Comparison of ENCODE assay signal across 20 cellular contexts in the genomic region with DNA sequence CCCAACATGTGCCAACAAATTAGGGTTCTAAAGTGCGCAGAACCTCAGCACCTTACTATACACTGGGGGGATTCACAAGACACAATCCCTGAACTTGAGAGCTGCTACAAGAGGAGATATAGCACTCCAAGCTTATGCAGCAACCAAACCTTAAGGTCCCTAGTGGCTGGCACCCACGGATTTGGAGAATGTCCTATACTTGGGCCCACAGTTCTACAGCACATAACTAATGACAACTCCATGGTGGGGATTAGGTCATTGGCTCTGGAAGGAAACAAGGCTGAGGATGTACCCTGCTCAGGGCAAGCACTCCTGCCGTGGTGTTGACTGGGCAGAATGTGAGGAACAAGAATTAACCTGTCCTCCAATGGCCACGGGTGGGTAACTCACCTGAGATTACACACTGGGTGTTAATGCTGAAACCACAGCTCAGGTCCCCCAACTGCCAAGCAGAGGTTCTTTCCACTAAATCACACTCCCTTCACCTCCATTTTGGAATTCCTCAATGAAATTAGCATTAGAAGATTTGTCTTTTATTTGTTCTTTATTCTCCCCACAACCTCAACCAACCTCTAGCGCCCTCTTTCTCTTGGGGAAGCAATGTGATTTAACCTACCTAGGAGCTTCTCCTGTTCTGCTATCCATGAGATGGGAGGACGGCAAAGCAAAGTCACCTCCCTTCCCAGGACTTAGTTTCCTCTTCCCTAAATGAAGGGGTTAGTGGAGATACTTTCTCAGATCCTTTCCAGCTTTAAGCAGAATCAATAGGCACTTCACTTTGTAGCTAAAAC. TPM values are rescaled to one million over a fixed set of nuclear protein-coding genes. Genes with fewer than 3 reads are reported as not detected.
DNase-seq lines count a peak whose midpoint lies in the region; ATAC-seq, FAIRE-seq and TF ChIP-seq lines count a peak whose summit lies in the region.
"Had no signal": no experiment of that assay in that cellular context is flagged by ENCODE, and none has a peak within 500 bp of the region (broad histone marks: within the 10 kb centered on the region; RNA-seq: fewer than 3 reads in every experiment).

No MANE protein-coding gene starts in this region.

- no CpG with 5 or more reads among the region's 6 CpGs for WGBS in H9 (ENCODE audit: extremely low coverage, insufficient read length, low lambda C conversion rate)
- WGBS in hepatocyte (ENCODE audit: low lambda C conversion rate, missing lambda C conversion rate), result 87% methylated on average over 6 of the region's 6 CpGs
- 79 to 84% methylated on average over 6 of the region's 6 CpGs for WGBS in pancreas, 2 donors

- no peak overlapping the region for H3T11ph ChIP-seq in H9 (ENCODE audit: low read length)

- no peak overlapping the region for H3K9ac ChIP-seq in H9 (ENCODE audit: extremely low read depth, insufficient read length, low read length)

- CTCF ChIA-PET in CD4-positive, alpha-beta T cell (lab: Charles Lee), result interaction anchor here (0.6 to 1.6 kb wide), 6 partner anchors 9 to 128 kb away, joined by 3 to 5 read pairs (median 3); no protein-coding TSS in a partner anchor
- CTCF ChIA-PET in T-cell (lab: Charles Lee), result interaction anchor here (0.6 to 1.7 kb wide), 5 partner anchors 9 to 112 kb away, joined by 3 to 5 read pairs (median 3); no protein-coding TSS in a partner anchor

- H3K79me1 ChIP-seq in H9 (ENCODE audit: insufficient read depth, low read depth, low read length, poor library complexity, severe bottlenecking), result peaks cover 6% of the 10 kb centered on the region

- no peak overlapping the region for H2AK5ac ChIP-seq in H9 (ENCODE audit: insufficient read length, low read length)

- no peaks in the 10 kb centered on the region for H3K9me3 Mint-ChIP-seq in CD4-positive, alpha-beta T cell
- H3K9me3 Mint-ChIP-seq in H9, result no peaks in the 10 kb centered on the region
- no peaks in the 10 kb centered on the region for H3K9me3 Mint-ChIP-seq in T-cell
- H3K9me3 Mint-ChIP-seq: stimulated activated memory B cell treated with anti-CD40 and anti-IgM and Interleukin-4, amounts not matched to agents 10 μg/mL and 1 μg/mL and 100 μg/mL, for 72 hours had no signal

- no peak overlapping the region for H3K27ac ChIP-seq in CD4-positive, alpha-beta T cell (ENCODE audit: low read depth, low read length)
- no peak overlapping the region for H3K27ac ChIP-seq in H9 (ENCODE audit: insufficient read length, low read depth, low read length)
- H3K27ac ChIP-seq in hepatocyte, result peak overlapping the region; percentile 12
- H3K27ac ChIP-seq in pancreas, result no peak overlapping the region
- H3K27ac ChIP-seq: cardiac muscle cell, dorsolateral prefrontal cortex, esophagus squamous epithelium, right lobe of liver, SJCRH30, testis had no signal

- POLR2A ChIA-PET in CD4-positive, alpha-beta T cell (lab: Charles Lee), result interaction anchor here (1.0 to 3.0 kb wide), 4 partner anchors 22 to 33 kb away, joined by 4 to 11 read pairs (median 4); no protein-coding TSS in a partner anchor
- POLR2A ChIA-PET in T-cell (lab: Charles Lee), result interaction anchor here in 1 of 2 donors (0.6 kb wide), 1 partner anchor 587 kb away, joined by 3 read pairs; no protein-coding TSS in a partner anchor

- DNase-seq in CD4-positive, alpha-beta T cell, result no peak
- DNase-seq in H9, result no peak
- DNase-seq in T-cell, result no peak
- DNase-seq in hepatocyte (ENCODE audit: low spot score), result no peak
- no peak for DNase-seq in pancreas
- DNase-seq: activated CD8-positive, alpha-beta T cell treated with anti-CD3 and anti-CD28 coated beads, Interleukin-2, amount 10 ng/mL, durations not matched to agents 7 days and 5 days; DND-41; dorsolateral prefrontal cortex; esophagus squamous epithelium; KBM-7; left ventricle myocardium superior; NCI-H1105 treated with DMSO at 0.1 percent for 48 hours; NCI-H748 treated with DMSO at 0.1 percent for 48 hours; right lobe of liver had no signal

- H2BK15ac ChIP-seq in H9 (ENCODE audit: low read depth, low read length), result no peak overlapping the region

- no peak for ATAC-seq in CD4-positive, alpha-beta T cell (ENCODE audit: poor library complexity)
- no peak for ATAC-seq in T-cell (replicated peaks in 1 of 4)
- no peak for ATAC-seq in HG03354 (IDR thresholded peaks at IDR 0.05; ENCODE audit: poor library complexity, severe bottlenecking, unreplicated experiment)
- ATAC-seq in HG02981 (IDR thresholded peaks at IDR 0.05; ENCODE audit: unreplicated experiment), result no peak
- ATAC-seq in pancreas, result no peak
- ATAC-seq: activated CD8-positive, alpha-beta T cell treated with anti-CD3 and anti-CD28 coated beads, Interleukin-2, amount 10 ng/mL, durations not matched to agents 7 days and 5 days; left ventricle myocardium superior; right lobe of liver; stimulated activated memory B cell treated with anti-CD40 and anti-IgM and Interleukin-4, amounts not matched to agents 10 μg/mL and 1 μg/mL and 100 μg/mL, for 72 hours had no signal

- H3K4me1 ChIP-seq in H9 (ENCODE audit: insufficient read depth, low read length) (peaks cover 9% of the 10 kb centered on the region; the same call in 1 of the 2 replicates), hepatocyte (ENCODE audit: insufficient read depth) (no peaks in the 10 kb centered on the region), pancreas (no peaks in the 10 kb centered on the region)
- H3K4me1 ChIP-seq: right lobe of liver, SJCRH30 had no signal

- H3K9me3 ChIP-seq in CD4-positive, alpha-beta T cell (ENCODE audit: control insufficient read depth, low read length), result no peaks in the 10 kb centered on the region
- H3K9me3 ChIP-seq in H9 (ENCODE audit: control insufficient read depth, low read depth, low read length) (no peaks in the 10 kb centered on the region), hepatocyte (ENCODE audit: low read depth) (no peaks in the 10 kb centered on the region), pancreas (no peaks in the 10 kb centered on the region)
- H3K9me3 ChIP-seq: esophagus squamous epithelium, right lobe of liver, SJCRH30, testis had no signal

- no peak overlapping the region for H3K14ac ChIP-seq in H9 (ENCODE audit: insufficient read depth, low read length)

- no peak overlapping the region for H2BK120ac ChIP-seq in H9 (ENCODE audit: low read depth, low read length, poor library complexity, severe bottlenecking)

- no peak for TF ChIP-seq CTCF in CD4-positive, alpha-beta T cell (IDR thresholded peaks at IDR 0.05)
- TF ChIP-seq CTCF in H9 (conservative IDR thresholded peaks at IDR 0.05) (peak; percentile 49; the same call in 2 of the 3 replicates), hepatocyte (IDR thresholded peaks at IDR 0.05; ENCODE audit: poor library complexity) (no peak), pancreas (IDR thresholded peaks at IDR 0.05) (no peak)

- no peak overlapping the region for H2BK20ac ChIP-seq in H9 (ENCODE audit: low read depth, low read length, poor library complexity, severe bottlenecking)

- H2AFZ ChIP-seq in H9 (ENCODE audit: low read length) (no peak overlapping the region), hepatocyte (no peak overlapping the region)

- H3K23ac ChIP-seq in H9 (ENCODE audit: insufficient read length, low read depth, low read length), result no peak overlapping the region

- H3K4ac ChIP-seq in H9 (ENCODE audit: low read depth, low read length), result no peak overlapping the region

- H3K27ac Mint-ChIP-seq in CD4-positive, alpha-beta T cell, result peak overlapping the region; percentile 4
- H3K27ac Mint-ChIP-seq in H9 (peak overlapping the region; percentile 75 to 93 (median 93); a peak in 6 of 7 replicates), T-cell (peak overlapping the region; percentile 52 to 54)
- H3K27ac Mint-ChIP-seq: activated CD8-positive, alpha-beta T cell treated with anti-CD3 and anti-CD28 coated beads, Interleukin-2, amount 10 ng/mL, durations not matched to agents 7 days and 5 days; stimulated activated memory B cell treated with anti-CD40 and anti-IgM and Interleukin-4, amounts not matched to agents 10 μg/mL and 1 μg/mL and 100 μg/mL, for 72 hours had no signal

- intact Hi-C loops in CD4-positive, alpha-beta T cell (cut with DNase I, micrococcal nuclease), result loop anchor here in 1 of 2 experiments (5.0 kb wide), 2 partner anchors 33 to 52 kb away; partner anchors contain the start of gene TRERF1
- intact Hi-C loops in pancreas (cut with DNase I), result no loop called here

- H3K4me1 Mint-ChIP-seq in CD4-positive, alpha-beta T cell (ENCODE audit: low read depth), result peaks cover 85% of the 10 kb centered on the region
- H3K4me1 Mint-ChIP-seq in H9 (peaks cover 40 to 45% of the 10 kb centered on the region in 2 experiments), T-cell (peaks cover 78 to 91% (median 87%) of the 10 kb centered on the region in 3 donors)

- no peak overlapping the region for H3K56ac ChIP-seq in H9 (ENCODE audit: insufficient read length, low read depth, low read length)

- H4K8ac ChIP-seq in H9 (replicated peaks; ENCODE audit: insufficient read length, low read depth, low read length), result no peak overlapping the region

- no peak overlapping the region for H2BK5ac ChIP-seq in H9 (ENCODE audit: insufficient read length, low read length)

- no peaks in the 10 kb centered on the region for H3K27me3 Mint-ChIP-seq in CD4-positive, alpha-beta T cell
- H3K27me3 Mint-ChIP-seq in H9 (ENCODE audit: low read depth) (no peaks in the 10 kb centered on the region), T-cell (no peaks in the 10 kb centered on the region)
- H3K27me3 Mint-ChIP-seq: stimulated activated memory B cell treated with anti-CD40 and anti-IgM and Interleukin-4, amounts not matched to agents 10 μg/mL and 1 μg/mL and 100 μg/mL, for 72 hours had no signal

- H3K4me2 ChIP-seq in H9 (ENCODE audit: insufficient read depth, insufficient read length, low read length), result no peak overlapping the region
- no peak overlapping the region for H3K4me2 ChIP-seq in hepatocyte

- H4K20me1 ChIP-seq in H9 (ENCODE audit: control insufficient read depth, insufficient read depth, insufficient read length) (no peaks in the 10 kb centered on the region), hepatocyte (ENCODE audit: insufficient read depth, poor library complexity, severe bottlenecking) (peaks cover 7% of the 10 kb centered on the region)

- H3K79me2 ChIP-seq in H9 (ENCODE audit: insufficient read depth, low read length), result peaks cover 10% of the 10 kb centered on the region; the same call in 1 of the 2 replicates
- H3K79me2 ChIP-seq in hepatocyte, result peaks cover 72% of the 10 kb centered on the region

- H2BK12ac ChIP-seq in H9 (ENCODE audit: insufficient read length, low read depth, low read length), result no peak overlapping the region

- H3K9me2 ChIP-seq in hepatocyte (replicated peaks; ENCODE audit: insufficient read depth), result no peaks in the 10 kb centered on the region

- no peak overlapping the region for H3K4me3 ChIP-seq in hepatocyte
- H3K4me3 ChIP-seq in pancreas, result no peak overlapping the region
- H3K4me3 ChIP-seq: cardiac muscle cell, dorsolateral prefrontal cortex, esophagus squamous epithelium, right lobe of liver, SJCRH30, testis had no signal

- H3K36me3 Mint-ChIP-seq in CD4-positive, alpha-beta T cell (ENCODE audit: low read depth), result peaks cover 5% of the 10 kb centered on the region
- H3K36me3 Mint-ChIP-seq in H9 (ENCODE audit: insufficient read depth in 1 of 3, low read depth in 3 of 3) (peaks cover 1 to 11% (median 6%) of the 10 kb centered on the region in 3 experiments; a peak in 4 of 7 replicates), T-cell (peaks cover 3% of the 10 kb centered on the region)
- H3K36me3 Mint-ChIP-seq: stimulated activated memory B cell treated with anti-CD40 and anti-IgM and Interleukin-4, amounts not matched to agents 10 μg/mL and 1 μg/mL and 100 μg/mL, for 72 hours had no signal

- no peak overlapping the region for H3K18ac ChIP-seq in H9 (ENCODE audit: insufficient read length, low read depth, low read length)

- H4K5ac ChIP-seq in H9 (ENCODE audit: insufficient read length, low read depth, low read length), result no peak overlapping the region

- H4K91ac ChIP-seq in H9 (ENCODE audit: insufficient read length, low read depth, low read length), result no peak overlapping the region

- H3K36me3 ChIP-seq in hepatocyte (replicated peaks; ENCODE audit: insufficient read depth, low read depth), result no peaks in the 10 kb centered on the region
- H3K36me3 ChIP-seq in pancreas, result no peaks in the 10 kb centered on the region
- H3K36me3 ChIP-seq: cardiac muscle cell, right lobe of liver, SJCRH30 had no signal

- H3K23me2 ChIP-seq in H9 (ENCODE audit: insufficient read length, low read depth, low read length, poor library complexity, severe bottlenecking), result no peaks in the 10 kb centered on the region

- H3K4me3 Mint-ChIP-seq in CD4-positive, alpha-beta T cell, result no peak overlapping the region
- H3K4me3 Mint-ChIP-seq in H9, result peak overlapping the region in 1 of 2 experiments; percentile 28; a peak in 1 of 5 replicates
- H3K4me3 Mint-ChIP-seq in T-cell, result no peak overlapping the region
- H3K4me3 Mint-ChIP-seq: activated CD8-positive, alpha-beta T cell treated with anti-CD3 and anti-CD28 coated beads, Interleukin-2, amount 10 ng/mL, durations not matched to agents 7 days and 5 days; stimulated activated memory B cell treated with anti-CD40 and anti-IgM and Interleukin-4, amounts not matched to agents 10 μg/mL and 1 μg/mL and 100 μg/mL, for 72 hours had no signal

- H3K27me3 ChIP-seq in CD4-positive, alpha-beta T cell (ENCODE audit: control insufficient read depth, insufficient read depth, low read length), result no peaks in the 10 kb centered on the region
- no peaks in the 10 kb centered on the region for H3K27me3 ChIP-seq in H9 (ENCODE audit: insufficient read depth, low read length)
- H3K27me3 ChIP-seq in hepatocyte, result no peaks in the 10 kb centered on the region
- H3K27me3 ChIP-seq in pancreas, result no peaks in the 10 kb centered on the region
- H3K27me3 ChIP-seq: cardiac muscle cell, dorsolateral prefrontal cortex, esophagus squamous epithelium, right lobe of liver, SJCRH30, testis had no signal

- no peak for FAIRE-seq in pancreas (lab: Jason Lieb, UNC)

RNA-seq across cellular contexts. Expression of gene TRERF1, which starts 32.0 kb away (rescaled TPM):
- 10 to 100 TPM; 31.0 to 31.7 TPM for total RNA-seq in CD4-positive, alpha-beta T cell
- total RNA-seq in H9 (2021) (18.0 and 19.7 TPM in 2 replicates), T-cell (10 to 100 TPM; 20.5 to 52.2 (median 25.6) TPM), hepatocyte (3.1 and 5.1 TPM in 2 replicates), pancreas (1 to 10 TPM in 5 of 6 donors, under 1 TPM in 1; 0.94 to 2.5 (median 1.5) TPM)
- polyA plus RNA-seq in hepatocyte (3.2 and 5.2 TPM in 2 replicates), pancreas (1 to 10 TPM; 1.3 to 2.3 TPM)

Comparison
In these comparisons a context has a peak if more than half of its experiments do, and no peak if none do; other contexts are left out.
1. H3K27ac Mint-ChIP-seq: peak in every context shown above with its lines; median percentile 93 in H9; 53 in T-cell; 4 in CD4-positive, alpha-beta T cell.